Comparison of ENCODE assay signal across 8 cellular contexts in the genomic region with DNA sequence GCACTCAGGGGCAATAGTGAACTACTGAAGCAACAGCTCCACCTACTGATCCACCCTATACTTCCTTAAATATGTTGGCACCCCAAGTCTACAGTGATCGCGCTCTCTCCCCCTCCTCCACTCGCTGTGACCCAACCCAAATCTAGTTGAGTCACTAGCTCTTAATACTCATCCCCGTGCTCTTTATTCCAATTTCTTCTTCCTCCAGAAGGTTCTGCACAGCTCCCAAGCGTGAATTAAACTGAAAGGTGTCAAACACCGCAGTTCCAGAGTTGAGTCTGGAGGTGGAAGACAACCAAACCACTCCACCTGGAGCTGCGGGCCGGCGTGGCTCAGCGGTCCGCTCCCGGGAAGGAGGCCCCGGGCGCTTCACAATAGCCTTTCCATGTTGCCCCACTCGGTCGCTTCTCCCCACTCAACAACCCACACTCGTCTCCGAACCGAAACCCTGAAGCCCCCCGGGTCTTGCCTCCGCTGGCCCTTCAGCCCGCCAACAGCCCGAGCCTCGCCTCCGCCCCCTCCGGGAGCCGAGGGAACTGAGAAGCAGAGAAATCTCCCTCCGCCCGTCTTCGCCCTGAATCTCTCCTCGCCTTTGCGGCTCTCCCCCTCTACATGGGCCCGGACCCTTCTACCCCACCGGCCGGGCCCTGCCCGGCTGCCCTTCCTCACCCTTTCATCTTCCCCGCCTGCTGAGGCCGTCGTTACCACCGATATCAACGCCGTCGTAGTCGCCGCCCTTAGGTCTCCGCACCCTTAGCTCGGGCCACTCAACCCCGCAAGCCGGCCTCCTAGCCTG. TPM values are rescaled to one million over a fixed set of nuclear protein-coding genes. Genes with fewer than 3 reads are reported as not detected.
DNase-seq lines count a peak whose midpoint lies in the region; ATAC-seq and TF ChIP-seq lines count a peak whose summit lies in the region.

No MANE protein-coding gene starts in this region.

- H3K9me3 ChIP-seq in left ventricle myocardium inferior (replicated peaks) (no peaks in the 10 kb centered on the region), vagina (no peaks in the 10 kb centered on the region)

- H3K4me3 ChIP-seq in left ventricle myocardium inferior (peak overlapping the region; percentile 93), vagina (peak overlapping the region; percentile 80 to 99)

- peaks cover 85% of the 10 kb centered on the region for H3K4me1 ChIP-seq in left ventricle myocardium inferior
- peaks cover 66% of the 10 kb centered on the region for H3K4me1 ChIP-seq in vagina

- peak; percentile 83 for TF ChIP-seq CTCF in GM12873 (IDR thresholded peaks at IDR 0.05; ENCODE audit: insufficient read depth, low read depth, low read length, missing control alignments)
- peak; percentile 67 for TF ChIP-seq CTCF in left ventricle myocardium inferior (IDR thresholded peaks at IDR 0.05; ENCODE audit: borderline replicate concordance)
- peak in 2 of 3 experiments; percentile 54 to 62 for TF ChIP-seq CTCF in vagina (IDR thresholded peaks at IDR 0.05)

- intact Hi-C loops in left ventricle myocardium inferior (cut with micrococcal nuclease): no loop called here
- intact Hi-C loops in vagina (cut with DNase I): no loop called here

- peak; percentile 79 for DNase-seq in NCI-H146 treated with DMSO at 0.1 percent for 48 hours (lab: John Stamatoyannopoulos, UW; ENCODE audit: unreplicated experiment)
- peak; percentile 54 to 88 (median 75) for DNase-seq in T-helper 1 cell
- peak; percentile 87 for DNase-seq in amniotic stem cell (lab: John Stamatoyannopoulos, UW)
- DNase-seq in left ventricle myocardium inferior: peak; percentile 36
- DNase-seq in pulmonary artery endothelial cell (ENCODE audit: low read depth, low spot score): peak; percentile 63
- peak in 1 of 2 donors; percentile 91 for DNase-seq in vagina (ENCODE audit: extremely low spot score in 2 of 2)

- H3K27me3 ChIP-seq in left ventricle myocardium inferior (ENCODE audit: low read depth) (no peaks in the 10 kb centered on the region), vagina (no peaks in the 10 kb centered on the region)

- no peaks in the 10 kb centered on the region for H3K36me3 ChIP-seq in left ventricle myocardium inferior
- no peaks in the 10 kb centered on the region for H3K36me3 ChIP-seq in vagina

- H3K27ac ChIP-seq in left ventricle myocardium inferior (replicated peaks) (peak overlapping the region; percentile 100), vagina (peak overlapping the region; percentile 100)

- ATAC-seq in HG02885 (IDR thresholded peaks at IDR 0.05; ENCODE audit: poor library complexity, unreplicated experiment): peak; percentile 59

- TF ChIP-seq POLR2A in vagina (IDR thresholded peaks at IDR 0.05): no peak

RNA-seq across cellular contexts. Expression of a gene that starts 0.6 kb away (rescaled TPM):
- total RNA-seq in left ventricle myocardium inferior (75.0 TPM), pulmonary artery endothelial cell (298 and 450 TPM in 2 replicates), vagina (90.1 TPM)

RNA-seq across cellular contexts. Expression of a gene that starts 1.4 kb away (rescaled TPM):
- total RNA-seq in left ventricle myocardium inferior: 21.4 TPM
- 113 and 157 TPM in 2 replicates for total RNA-seq in pulmonary artery endothelial cell
- 28.5 TPM for total RNA-seq in vagina

RNA-seq across cellular contexts. Expression of a gene that starts 49.0 kb away (rescaled TPM):
- total RNA-seq in left ventricle myocardium inferior (13.4 TPM), pulmonary artery endothelial cell (4.6 and 5.6 TPM in 2 replicates), vagina (19.2 TPM)
